Comparison of ENCODE assay signal across 8 cellular contexts in the genomic region with DNA sequence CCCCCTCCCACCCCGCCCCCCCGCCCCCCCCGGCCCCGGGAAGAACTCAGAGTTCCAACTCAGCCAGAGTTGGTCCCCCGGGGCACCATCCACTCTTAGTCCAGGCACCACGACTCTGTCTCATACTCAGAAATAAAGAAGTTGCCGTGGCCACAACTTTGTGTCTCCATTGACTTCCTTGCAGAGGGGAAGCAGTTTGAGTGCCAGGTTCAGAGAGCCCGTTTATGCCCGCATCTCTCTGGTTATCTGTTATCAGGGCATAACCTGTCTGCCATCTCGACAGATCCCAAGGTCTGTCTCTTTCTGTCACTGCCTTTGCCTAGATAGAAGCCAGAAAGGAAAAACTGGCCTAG. TPM values are rescaled to one million over a fixed set of nuclear protein-coding genes. Genes with fewer than 3 reads are reported as not detected.
DNase-seq lines count a peak whose midpoint lies in the region; ATAC-seq, FAIRE-seq and TF ChIP-seq lines count a peak whose summit lies in the region.

No MANE protein-coding gene starts in this region.

- no peak for TF ChIP-seq POLR2A in K562 (conservative IDR thresholded peaks at IDR 0.05)
- TF ChIP-seq POLR2A in vagina (IDR thresholded peaks at IDR 0.05): no peak

- no peak overlapping the region for H2AK5ac ChIP-seq in mesendoderm (ENCODE audit: low read length)

- H4K20me1 ChIP-seq in K562 (replicated peaks; ENCODE audit: control insufficient read depth, insufficient read depth, low read length): peaks cover 24% of the 10 kb centered on the region

- no peak for FAIRE-seq in K562 (lab: Jason Lieb, UNC)

- peak overlapping the region; percentile 56 to 95 (median 88) for H3K27ac Mint-ChIP-seq in IgD-negative memory B cell

- H2BK15ac ChIP-seq in mesendoderm (replicated peaks; ENCODE audit: low read depth): no peak overlapping the region

- intact Hi-C loops in K562 (cut with micrococcal nuclease) (no loop called here), vagina (cut with DNase I) (no loop called here)

- H3K4me1 ChIP-seq in K562 (replicated peaks in 1 of 2; ENCODE audit: control insufficient read depth in 2 of 2, insufficient read depth in 2 of 2, low read length in 2 of 2) (peaks cover 3 to 26% of the 10 kb centered on the region in 2 experiments; a peak in 4 of 5 replicates), mesendoderm (ENCODE audit: control insufficient read depth, low read depth, low read length) (peaks cover 7% of the 10 kb centered on the region), vagina (peaks cover 29% of the 10 kb centered on the region)

- in situ Hi-C loops in K562 (cut with MboI): no loop called here

- no TSS peak for BruUV-seq in K562 (replicated peaks; lab: Mats Ljungman, UMichigan)

- H3K4me1 Mint-ChIP-seq in IgD-negative memory B cell: peaks cover 27 to 33% (median 30%) of the 10 kb centered on the region in 3 donors

- H3K79me2 ChIP-seq in K562 (ENCODE audit: control insufficient read depth, insufficient read depth, low read length) (peaks cover 38% of the 10 kb centered on the region), mesendoderm (ENCODE audit: control insufficient read depth, insufficient read depth, low read length) (peaks cover 28% of the 10 kb centered on the region)

- DNase-seq in NCI-H1694 (lab: John Stamatoyannopoulos, UW) (peak; percentile 1), NCI-H1694 treated with DMSO at 0.1 percent for 48 hours (lab: John Stamatoyannopoulos, UW) (no peak), K562 (ENCODE audit: extremely low read depth in 1 of 4, low spot score in 3 of 4) (no peak), mesendoderm (peak; percentile 31), vagina (ENCODE audit: extremely low spot score in 2 of 2) (no peak), NCI-H2171 treated with DMSO at 0.1 percent for 48 hours (lab: John Stamatoyannopoulos, UW) (no peak)

- H3K79me1 ChIP-seq in mesendoderm (ENCODE audit: low read length): peaks cover 8% of the 10 kb centered on the region

- H3K27me3 Mint-ChIP-seq in IgD-negative memory B cell: no peaks in the 10 kb centered on the region

- no peak for TF ChIP-seq EP300 in K562 (IDR thresholded peaks at IDR 0.05; ENCODE audit: low read length)

- H3K4me3 Mint-ChIP-seq in IgD-negative memory B cell: peak overlapping the region; percentile 87 to 100 (median 97)

- H3K36me3 ChIP-seq in K562 (ENCODE audit: control insufficient read depth, insufficient read depth, low read length): peaks cover 39% of the 10 kb centered on the region
- H3K36me3 ChIP-seq in mesendoderm (ENCODE audit: control insufficient read depth, insufficient read depth, low read length): no peaks in the 10 kb centered on the region
- H3K36me3 ChIP-seq in vagina: peaks cover 0 to 14% of the 10 kb centered on the region in 2 donors

- CTCF ChIA-PET in K562 (lab: Yijun Ruan, JAX; ENCODE audit: low intra/inter-chr PET ratio): no interaction called here

- no peaks in the 10 kb centered on the region for H3K9me1 ChIP-seq in K562 (ENCODE audit: control insufficient read depth, insufficient read depth, low read length)

- H4K5ac ChIP-seq in mesendoderm (ENCODE audit: low read length): no peak overlapping the region

- H4K8ac ChIP-seq in mesendoderm (ENCODE audit: low read depth, low read length): no peak overlapping the region

- no peak overlapping the region for H3K4ac ChIP-seq in mesendoderm (ENCODE audit: low read depth, low read length)

- WGBS in K562 (ENCODE audit: insufficient coverage, low coverage, missing lambda C conversion rate): 0% methylated on average over 10 of the region's 10 CpGs
- no CpG with 5 or more reads among the region's 10 CpGs for WGBS in mesendoderm (ENCODE audit: extremely low coverage, insufficient coverage, low lambda C conversion rate)

- H3K4me2 ChIP-seq in K562 (ENCODE audit: insufficient read depth, low read length) (peak overlapping the region; percentile 97), mesendoderm (ENCODE audit: low read length) (peak overlapping the region; percentile 64)

- no peak for ATAC-seq in K562
- no peak for ATAC-seq in HG03469 (IDR thresholded peaks at IDR 0.05; ENCODE audit: unreplicated experiment)

- H3K56ac ChIP-seq in mesendoderm (ENCODE audit: low read length): peak overlapping the region; percentile 98

- POLR2A ChIA-PET in K562 (lab: Yijun Ruan, JAX): interaction anchor here (0.5 to 2.9 kb wide), 10 partner anchors 9 to 123 kb away, joined by 3 to 23 read pairs (median 4); no protein-coding TSS in a partner anchor

- H3K9me3 ChIP-seq in K562 (replicated peaks; ENCODE audit: control insufficient read depth, insufficient read depth, low read depth, low read length) (no peaks in the 10 kb centered on the region), vagina (no peaks in the 10 kb centered on the region)

- H2BK5ac ChIP-seq in mesendoderm (ENCODE audit: low read length): no peak overlapping the region

- no peak for TF ChIP-seq RAD21 in K562 (CRISPR knock-in tag; conservative IDR thresholded peaks at IDR 0.05 in 1 of 2, IDR thresholded peaks at IDR 0.05 in 1 of 2)

- peak overlapping the region; percentile 93 for H3K18ac ChIP-seq in mesendoderm (ENCODE audit: low read length)

- H3K27ac ChIP-seq in K562 (ENCODE audit: extremely low read depth, low read depth, low read length) (peak overlapping the region; percentile 97; the same call in 2 of the 3 replicates), mesendoderm (ENCODE audit: low read depth, low read length) (no peak overlapping the region), vagina (peak overlapping the region; percentile 98)

- no peak overlapping the region for H3K23ac ChIP-seq in mesendoderm (ENCODE audit: low read length)

- no peak for TF ChIP-seq CTCF in K562 (IDR thresholded peaks at IDR 0.05 in 2 of 3, conservative IDR thresholded peaks at IDR 0.05 in 1 of 3; ENCODE audit: insufficient read depth in 2 of 3, low read depth in 1 of 3, low read length in 3 of 3)
- no peak for TF ChIP-seq CTCF in vagina (IDR thresholded peaks at IDR 0.05)

- H3K9ac ChIP-seq in K562 (ENCODE audit: insufficient read depth in 1 of 2, low read depth in 2 of 2, low read length in 2 of 2) (peak overlapping the region; percentile 95 to 96), mesendoderm (ENCODE audit: low read length) (peak overlapping the region; percentile 55)

- H3K4me3 ChIP-seq in K562 (peak overlapping the region; percentile 81), mesendoderm (ENCODE audit: low read length) (peak overlapping the region; percentile 54), vagina (peak overlapping the region; percentile 81 to 98)

- H3K27me3 ChIP-seq in K562 (ENCODE audit: control insufficient read depth in 2 of 2, insufficient read depth in 2 of 2, low read length in 2 of 2): no peaks in the 10 kb centered on the region
- no peaks in the 10 kb centered on the region for H3K27me3 ChIP-seq in mesendoderm (ENCODE audit: insufficient read depth, low read length, poor library complexity)
- no peaks in the 10 kb centered on the region for H3K27me3 ChIP-seq in vagina

- H2AFZ ChIP-seq in K562 (ENCODE audit: low read depth, low read length): peak overlapping the region; percentile 100

- H3K36me3 Mint-ChIP-seq in IgD-negative memory B cell: no peaks in the 10 kb centered on the region

- no peak overlapping the region for H2BK120ac ChIP-seq in mesendoderm (ENCODE audit: low read depth, low read length)

- H3K9me3 Mint-ChIP-seq in IgD-negative memory B cell: no peaks in the 10 kb centered on the region

RNA-seq across cellular contexts. Expression of gene CDC5L, which starts 0.6 kb away (rescaled TPM):
- 16.0 TPM for polyA plus RNA-seq in IgD-negative memory B cell
- total RNA-seq in K562 (2011; cell fraction: chromatin; rRNA removed; ENCODE audit: low replicate concordance): 9.6 and 23.7 TPM in 2 replicates
- 7.2 and 7.6 TPM in 2 replicates for total RNA-seq in K562 (2011; cell fraction: nucleolus; rRNA removed)
- total RNA-seq in K562 (2011; cell fraction: nucleoplasm; rRNA removed): 11.3 and 12.1 TPM in 2 replicates
- total RNA-seq in K562 (2014; rRNA removed): 26.0 and 26.4 TPM in 2 replicates
- total RNA-seq in K562 (2014; rRNA removed; fragmentation: Illumina TruSeq; extraction: Trizol): 42.6 and 51.3 TPM in 2 replicates
- 40.5 and 44.2 TPM in 2 replicates for total RNA-seq in K562 (2015; rRNA removed; fragmentation: Illumina TruSeq; extraction: Trizol)
- total RNA-seq in K562 (2021): 28.6 and 29.9 TPM in 2 replicates
- 21.3 and 31.3 TPM in 2 replicates for polyA plus RNA-seq in K562 (2011; rRNA removed)
- 7.9 and 9.8 TPM in 2 replicates for polyA plus RNA-seq in K562 (2011; cell fraction: cytosol; rRNA removed)
- 6.9 and 8.7 TPM in 2 replicates for polyA plus RNA-seq in K562 (2011; cell fraction: nucleus; rRNA removed)
- polyA plus RNA-seq in K562 (2012): 18.2 and 20.2 TPM in 2 replicates
- polyA plus RNA-seq in K562 (2014; fragmentation: Illumina TruSeq; extraction: Trizol): 29.4 and 33.9 TPM in 2 replicates
- 10 to 100 TPM; 23.5 to 30.8 TPM for polyA plus RNA-seq in K562 (2014; fragmentation: Nextera tagmentation; extraction: Ambion mirVana)
- 20.4 and 22.3 TPM in 2 replicates for polyA plus RNA-seq in K562 (2014; rRNA removed)
- polyA minus RNA-seq in K562 (2011; rRNA and poly(A)+ RNA removed): 41.8 and 42.8 TPM in 2 replicates
- polyA minus RNA-seq in K562 (2011; cell fraction: cytosol; rRNA and poly(A)+ RNA removed): 14.1 and 17.6 TPM in 2 replicates
- 11.4 and 22.5 TPM in 2 replicates for polyA minus RNA-seq in K562 (2011; cell fraction: nucleus; rRNA and poly(A)+ RNA removed)
- polyA plus RNA-seq in mesendoderm (2013, experiment 1 of 2): 30.0 TPM
- 30.1 TPM for polyA plus RNA-seq in mesendoderm (2013, experiment 2 of 2)
- 16.5 TPM for total RNA-seq in vagina

RNA-seq across cellular contexts. Expression of gene SPATS1, which starts 45.7 kb away (rescaled TPM):
- polyA plus RNA-seq in IgD-negative memory B cell (not detected), K562 (2011; rRNA removed) (not detected in 2 replicates), K562 (2014; fragmentation: Illumina TruSeq; extraction: Trizol) (not detected in 2 replicates), K562 (2014; fragmentation: Nextera tagmentation; extraction: Ambion mirVana) (not detected), K562 (2014; rRNA removed) (not detected in 2 replicates)
- not detected in 2 replicates for total RNA-seq in K562 (2011; cell fraction: chromatin; rRNA removed; ENCODE audit: low replicate concordance)
- total RNA-seq in K562 (2011; cell fraction: nucleolus; rRNA removed): not detected in 2 replicates
- not detected in 2 replicates for total RNA-seq in K562 (2011; cell fraction: nucleoplasm; rRNA removed)
- total RNA-seq in K562 (2014; rRNA removed) (not detected in 2 replicates), K562 (2014; rRNA removed; fragmentation: Illumina TruSeq; extraction: Trizol) (not detected in 2 replicates), K562 (2015; rRNA removed; fragmentation: Illumina TruSeq; extraction: Trizol) (not detected in 2 replicates), K562 (2021) (not detected in 2 replicates), vagina (not detected)
- not detected in 2 replicates for polyA plus RNA-seq in K562 (2011; cell fraction: cytosol; rRNA removed)
- not detected in 2 replicates for polyA plus RNA-seq in K562 (2011; cell fraction: nucleus; rRNA removed)
- not detected in 2 replicates for polyA plus RNA-seq in K562 (2012)
- not detected in 2 replicates for polyA minus RNA-seq in K562 (2011; rRNA and poly(A)+ RNA removed)
- polyA minus RNA-seq in K562 (2011; cell fraction: cytosol; rRNA and poly(A)+ RNA removed): not detected in 2 replicates
- polyA minus RNA-seq in K562 (2011; cell fraction: nucleus; rRNA and poly(A)+ RNA removed): not detected in 2 replicates
- not detected for polyA plus RNA-seq in mesendoderm (2013, experiment 1 of 2)
- polyA plus RNA-seq in mesendoderm (2013, experiment 2 of 2): not detected

Comparison
In these comparisons a context has a peak if more than half of its experiments do, and no peak if none do; other contexts are left out.
1. DNase-seq: peak in NCI-H1694 (single experiment) and mesendoderm (single experiment); none in NCI-H1694 treated with DMSO at 0.1 percent for 48 hours (single experiment), K562 (0 of 4), vagina (0 of 2) and NCI-H2171 treated with DMSO at 0.1 percent for 48 hours (single experiment).
2. Peak in every context shown above with its lines, with median percentiles within 50 percentile points of each other: H3K4me3 ChIP-seq.